8 cellular contexts compared by ENCODE assay signal in genomic region chr3:172710709-172711456, GRCh38. TPM values are rescaled to one million over a fixed set of nuclear protein-coding genes. Genes with fewer than 3 reads are reported as not detected.
DNase-seq lines count a peak whose midpoint lies in the region; ATAC-seq and TF ChIP-seq lines count a peak whose summit lies in the region.

NCEH1 (minus strand) TSS chr3:172711067; CDS start chr3:172710984, 83 bp downstream.

- TF ChIP-seq POLR2A in GM19193 (IDR thresholded peaks at IDR 0.05; ENCODE audit: extremely low read depth, insufficient read depth, insufficient read length): peak; percentile 85

- peak; percentile 100 for ATAC-seq in HG03439 (IDR thresholded peaks at IDR 0.05; ENCODE audit: unreplicated experiment)
- peak; percentile 99 for ATAC-seq in activated CD4-positive, alpha-beta T cell treated with anti-CD3 and anti-CD28 coated beads for 36 hours

- peak; percentile 92 for DNase-seq in BE2C
- peak; percentile 81 for DNase-seq in NCI-H510A (lab: John Stamatoyannopoulos, UW)
- DNase-seq in activated CD4-positive, alpha-beta T cell treated with anti-CD3 and anti-CD28 coated beads for 36 hours: peak; percentile 86
- peak; percentile 90 for DNase-seq in choroid plexus epithelial cell (ENCODE audit: low read depth)
- peak; percentile 98 for DNase-seq in kidney glomerular epithelial cell (lab: John Stamatoyannopoulos, UW)
- DNase-seq in stimulated activated CD4-positive, alpha-beta T cell treated with anti-CD3 and anti-CD28 coated beads, Interleukin-1b, Interleukin-23, amount 100 ng/mL, for 24 hours (ENCODE audit: low read depth in 4 of 4, low spot score in 1 of 4): peak; percentile 30 to 71 (median 43)

- CTCF ChIA-PET in activated CD4-positive, alpha-beta T cell treated with anti-CD3 and anti-CD28 coated beads for 36 hours (lab: Charles Lee): interaction anchor here (0.6 to 2.4 kb wide), 11 partner anchors 11 to 1051 kb away, joined by 3 to 12 read pairs (median 5); partner anchors contain the start of gene ECT2

- H3K4me1 Mint-ChIP-seq in activated CD4-positive, alpha-beta T cell treated with anti-CD3 and anti-CD28 coated beads for 36 hours: peaks cover 18% of the 10 kb centered on the region

- no peaks in the 10 kb centered on the region for H3K36me3 Mint-ChIP-seq in activated CD4-positive, alpha-beta T cell treated with anti-CD3 and anti-CD28 coated beads for 36 hours (ENCODE audit: low read depth)

- POLR2A ChIA-PET in activated CD4-positive, alpha-beta T cell treated with anti-CD3 and anti-CD28 coated beads for 36 hours (lab: Charles Lee): no interaction called here

- H3K4me3 ChIP-seq in BE2C (ENCODE audit: low read depth, low read length) (peak within 1 kb of the TSS; percentile 99), choroid plexus epithelial cell (ENCODE audit: low read depth, low read length) (peak within 1 kb of the TSS; percentile 94)

- H3K36me3 ChIP-seq in BE2C: no peaks in the 10 kb centered on the region

- no peaks in the 10 kb centered on the region for H3K9me3 Mint-ChIP-seq in activated CD4-positive, alpha-beta T cell treated with anti-CD3 and anti-CD28 coated beads for 36 hours (ENCODE audit: low read depth)

- H3K4me1 ChIP-seq in BE2C: no peaks in the 10 kb centered on the region

- no peaks in the 10 kb centered on the region for H3K27me3 Mint-ChIP-seq in activated CD4-positive, alpha-beta T cell treated with anti-CD3 and anti-CD28 coated beads for 36 hours

- H3K27ac Mint-ChIP-seq in activated CD4-positive, alpha-beta T cell treated with anti-CD3 and anti-CD28 coated beads for 36 hours: peak within 1 kb of the TSS; percentile 58

- H3K4me3 Mint-ChIP-seq in activated CD4-positive, alpha-beta T cell treated with anti-CD3 and anti-CD28 coated beads for 36 hours: peak within 1 kb of the TSS; percentile 94

- no peaks in the 10 kb centered on the region for H3K9me3 ChIP-seq in BE2C

- TF ChIP-seq CTCF in BE2C (IDR thresholded peaks at IDR 0.05; ENCODE audit: low read depth, low read length) (peak; percentile 90), choroid plexus epithelial cell (conservative IDR thresholded peaks at IDR 0.05; ENCODE audit: low read depth, low read length) (peak; percentile 76)

- intact Hi-C loops in activated CD4-positive, alpha-beta T cell treated with anti-CD3 and anti-CD28 coated beads for 36 hours (cut with DNase I, micrococcal nuclease): loop anchor here (1.0 kb wide), 2 partner anchors 38 to 39 kb away; partner anchors contain the start of gene ECT2 (in 1 of the 2)

- no peaks in the 10 kb centered on the region; the same call in 1 of the 2 replicates for H3K27me3 ChIP-seq in BE2C

RNA-seq across cellular contexts. Expression of gene NCEH1, which starts in this region (rescaled TPM):
- polyA plus RNA-seq in BE2C (2012; ENCODE audit: insufficient read depth, insufficient read length, low read depth): 4.0 TPM
- total RNA-seq in activated CD4-positive, alpha-beta T cell treated with anti-CD3 and anti-CD28 coated beads for 36 hours: 1 to 10 TPM; 4.9 to 6.3 TPM

Comparison
In these comparisons a context has a peak if more than half of its experiments do, and no peak if none do; other contexts are left out.
1. Peak in every context shown above with its lines: DNase-seq, ATAC-seq and H3K4me3 ChIP-seq.
2. DNase-seq: peak in every context shown above with its lines; median percentile 98 in kidney glomerular epithelial cell; 92 in BE2C; 90 in choroid plexus epithelial cell; 86 in activated CD4-positive, alpha-beta T cell treated with anti-CD3 and anti-CD28 coated beads for 36 hours; 81 in NCI-H510A; 43 in stimulated activated CD4-positive, alpha-beta T cell treated with anti-CD3 and anti-CD28 coated beads, Interleukin-1b, Interleukin-23, amount 100 ng/mL, for 24 hours.